16 cellular contexts compared by ENCODE assay signal in genomic region chr17:30253316-30253715, GRCh38. TPM values are rescaled to one million over a fixed set of nuclear protein-coding genes. Genes with fewer than 3 reads are reported as not detected.
DNase-seq lines count a peak whose midpoint lies in the region; ATAC-seq and TF ChIP-seq lines count a peak whose summit lies in the region.
"Had no signal": no experiment of that assay in that cellular context is flagged by ENCODE, and none has a peak within 500 bp of the region (broad histone marks: within the 10 kb centered on the region; RNA-seq: fewer than 3 reads in every experiment).

No MANE protein-coding gene starts in this region.

- DNase-seq in cardiac muscle cell (ENCODE audit: low read depth in 1 of 2, low spot score in 1 of 2), result no peak
- no peak for DNase-seq in left cardiac atrium
- no peak for DNase-seq in endodermal cell
- DNase-seq in upper lobe of right lung, result no peak
- DNase-seq in NCI-H82 treated with DMSO at 0.1 percent for 48 hours (lab: John Stamatoyannopoulos, UW; ENCODE audit: unreplicated experiment), result no peak
- no peak for DNase-seq in NCI-H2196 treated with DMSO at 0.1 percent for 48 hours (lab: John Stamatoyannopoulos, UW; ENCODE audit: unreplicated experiment)
- no peak for DNase-seq in effector CD4-positive, alpha-beta T cell
- DNase-seq: COR-L47, H7, NCI-H146, NCI-H2081 treated with DMSO at 0.1 percent for 48 hours, NCI-H2227 treated with DMSO at 0.1 percent for 48 hours, NCI-H526 had no signal

- 83 to 93% methylated on average over 5 to 7 of the region's 7 CpGs for WGBS in endodermal cell (ENCODE audit: insufficient coverage in 1 of 2, insufficient read length in 1 of 2), 2 experiments

- H3K36me3 ChIP-seq in cardiac muscle cell (peaks cover 5% of the 10 kb centered on the region), endodermal cell (ENCODE audit: control insufficient read depth, insufficient read depth, low read length) (peaks cover 74% of the 10 kb centered on the region), parathyroid adenoma (ENCODE audit: control insufficient read depth, insufficient read depth, low read length) (no peaks in the 10 kb centered on the region), upper lobe of right lung (peaks cover 43% of the 10 kb centered on the region)

- peaks cover 50% of the 10 kb centered on the region for H3K36me3 Mint-ChIP-seq in endodermal cell (ENCODE audit: low read depth)

- H3K79me2 ChIP-seq in parathyroid adenoma, result no peaks in the 10 kb centered on the region

- no peaks in the 10 kb centered on the region for H3K27me3 ChIP-seq in cardiac muscle cell
- H3K27me3 ChIP-seq in endodermal cell (ENCODE audit: control insufficient read depth, insufficient read depth, low read length, poor library complexity, severe bottlenecking), result no peaks in the 10 kb centered on the region
- no peaks in the 10 kb centered on the region for H3K27me3 ChIP-seq in parathyroid adenoma (ENCODE audit: control insufficient read depth, insufficient read depth, low read length)
- H3K27me3 ChIP-seq in upper lobe of right lung, result no peaks in the 10 kb centered on the region

- peak overlapping the region; percentile 32 for H3K4me2 ChIP-seq in parathyroid adenoma (ENCODE audit: low read length)

- H3K4me3 ChIP-seq in cardiac muscle cell (no peak overlapping the region), endodermal cell (ENCODE audit: low read length) (no peak overlapping the region), parathyroid adenoma (ENCODE audit: low read depth, low read length) (peak overlapping the region; percentile 13), upper lobe of right lung (no peak overlapping the region)

- H3K27ac Mint-ChIP-seq in endodermal cell, result peak overlapping the region; percentile 25

- H3K27ac ChIP-seq in cardiac muscle cell (peak overlapping the region; percentile 56), endodermal cell (ENCODE audit: low read depth, low read length) (no peak overlapping the region), parathyroid adenoma (peak overlapping the region; percentile 85), upper lobe of right lung (no peak overlapping the region)
- H3K27ac ChIP-seq: C4-2B, RWPE1 had no signal

- peak overlapping the region; percentile 36 for H2AFZ ChIP-seq in parathyroid adenoma

- no peak for TF ChIP-seq CTCF in cardiac muscle cell (IDR thresholded peaks at IDR 0.05; ENCODE audit: low read depth, low read length)
- no peak for TF ChIP-seq CTCF in endodermal cell (conservative IDR thresholded peaks at IDR 0.05)
- TF ChIP-seq CTCF in parathyroid adenoma (IDR thresholded peaks at IDR 0.05), result no peak
- no peak for TF ChIP-seq CTCF in upper lobe of right lung (IDR thresholded peaks at IDR 0.05)

- peaks cover 8% of the 10 kb centered on the region for H3K9me3 Mint-ChIP-seq in endodermal cell

- intact Hi-C loops in left cardiac atrium (cut with DNase I), result no loop called here
- intact Hi-C loops in upper lobe of right lung (cut with DNase I), result no loop called here

- H3K27me3 Mint-ChIP-seq in endodermal cell (ENCODE audit: insufficient read depth), result no peaks in the 10 kb centered on the region

- H3K4me1 ChIP-seq in cardiac muscle cell (ENCODE audit: low read depth) (peaks cover 16% of the 10 kb centered on the region), endodermal cell (ENCODE audit: control insufficient read depth, insufficient read depth, low read length) (peaks cover 20% of the 10 kb centered on the region), parathyroid adenoma (peaks cover 46% of the 10 kb centered on the region), upper lobe of right lung (no peaks in the 10 kb centered on the region)

- peak overlapping the region; percentile 31 for H3K9ac ChIP-seq in endodermal cell (ENCODE audit: extremely low read depth, low read length, poor library complexity, severe bottlenecking)
- H3K9ac ChIP-seq in parathyroid adenoma, result no peak overlapping the region

- H3K4me1 Mint-ChIP-seq in endodermal cell, result peaks cover 39% of the 10 kb centered on the region

- no peak overlapping the region for H3K4me3 Mint-ChIP-seq in endodermal cell

- H3K9me3 ChIP-seq in cardiac muscle cell (ENCODE audit: low read depth), result no peaks in the 10 kb centered on the region
- H3K9me3 ChIP-seq in endodermal cell (ENCODE audit: control insufficient read depth, low read length), result peaks cover 13% of the 10 kb centered on the region
- no peaks in the 10 kb centered on the region for H3K9me3 ChIP-seq in parathyroid adenoma (ENCODE audit: control insufficient read depth, low read length)
- no peaks in the 10 kb centered on the region for H3K9me3 ChIP-seq in upper lobe of right lung

- ATAC-seq in left cardiac atrium (no peak), upper lobe of right lung (peak; percentile 36)

RNA-seq across cellular contexts. Expression of gene SLC6A4, which starts 17.8 kb away (rescaled TPM):
- total RNA-seq in cardiac muscle cell (0.36 and 0.85 TPM in 2 replicates), left cardiac atrium (1 to 10 TPM in 1 of 2 donors, under 1 TPM in 1; 0.12 to 3.8 TPM), endodermal cell (1 to 10 TPM in 1 of 2 donors, under 1 TPM in 1; 0.38 to 1.8 TPM), upper lobe of right lung (72.9 TPM)
- polyA plus RNA-seq in cardiac muscle cell, result 0.37 TPM in 1 of 2 replicates, not detected in the other
- polyA plus RNA-seq in endodermal cell (2013, experiment 1 of 2), result not detected
- polyA plus RNA-seq in endodermal cell (2013, experiment 2 of 2), result not detected
- total RNA-seq: H7 had no signal

RNA-seq across cellular contexts. Expression of gene BLMH, which starts 38.4 kb away (rescaled TPM):
- total RNA-seq in cardiac muscle cell (44.3 and 47.3 TPM in 2 replicates), left cardiac atrium (10 to 100 TPM; 16.9 to 19.8 TPM), endodermal cell (10 to 100 TPM; 84.7 to 92.0 TPM), upper lobe of right lung (26.0 TPM)
- 39.7 and 51.4 TPM in 2 replicates for polyA plus RNA-seq in cardiac muscle cell
- polyA plus RNA-seq in endodermal cell (2013, experiment 1 of 2), result 65.9 TPM
- 59.6 TPM for polyA plus RNA-seq in endodermal cell (2013, experiment 2 of 2)

Comparison
In these comparisons a context has a peak if more than half of its experiments do, and no peak if none do; other contexts are left out.
1. H3K27ac ChIP-seq: peak in cardiac muscle cell (single experiment) and parathyroid adenoma (single experiment); none in endodermal cell (single experiment) and upper lobe of right lung (single experiment).
2. RNA of gene SLC6A4, which starts 17.8 kb away (total RNA-seq): 72.9 TPM in upper lobe of right lung (single experiment); 0.12 to 3.8 TPM in left cardiac atrium, 0.38 to 1.8 TPM in endodermal cell and 0.36 to 0.85 TPM in cardiac muscle cell; every median in the first group is over 10 times any median in the second.